8 cellular contexts compared by ENCODE assay signal in genomic region chr1:10032590-10033358, GRCh38. TPM values are rescaled to one million over a fixed set of nuclear protein-coding genes. Genes with fewer than 3 reads are reported as not detected.
A peak's percentile ranks its signal among the peaks of the same experiment; 100 is the strongest.
DNase-seq lines count a peak whose midpoint lies in the region; ATAC-seq and TF ChIP-seq lines count a peak whose summit lies in the region.

Gene UBE4B, plus strand, starts transcription at chr1:10032958. Its CDS starts 713 bp downstream, at chr1:10033671.

- H3K36me3 Mint-ChIP-seq in CD4-positive, alpha-beta memory T cell, result peaks cover 4 to 6% of the 10 kb centered on the region in 2 donors
- peaks cover 2% of the 10 kb centered on the region for H3K36me3 Mint-ChIP-seq in activated CD4-positive, alpha-beta memory T cell treated with anti-CD3 and anti-CD28 coated beads for 36 hours

- peak within 1 kb of the TSS; percentile 92 to 96 for H3K4me3 ChIP-seq in CD4-positive, alpha-beta memory T cell (ENCODE audit: low read length in 2 of 2)
- H3K4me3 ChIP-seq in dorsolateral prefrontal cortex (peak within 1 kb of the TSS; percentile 66 to 100 (median 97)), lower leg skin (ENCODE audit: low read depth, poor library complexity, severe bottlenecking) (peak within 1 kb of the TSS; percentile 89)

- intact Hi-C loops in CD4-positive, alpha-beta memory T cell (cut with micrococcal nuclease), result loop anchor here (1.0 to 10.0 kb wide), 10 partner anchors 82 to 445 kb away; partner anchors contain the start of genes CLSTN1, CTNNBIP1, DFFA and LZIC
- intact Hi-C loops in activated CD4-positive, alpha-beta memory T cell treated with anti-CD3 and anti-CD28 coated beads for 36 hours (cut with micrococcal nuclease), result loop anchor here (1.0 to 2.0 kb wide), 9 partner anchors 89 to 443 kb away; partner anchors contain the start of genes CENPS, CTNNBIP1, LZIC and NMNAT1
- intact Hi-C loops in dorsolateral prefrontal cortex (cut with DNase I), result loop anchor here (1.0 to 10.0 kb wide), 12 partner anchors 18 to 158 kb away; partner anchors contain the start of genes LZIC (in 2 of the 2) and NMNAT1 (in 2 of the 2)
- intact Hi-C loops in lower leg skin (cut with DNase I; ENCODE audit: low total_unique reads), result no loop called here

- H3K4me1 ChIP-seq in CD4-positive, alpha-beta memory T cell (ENCODE audit: insufficient read depth, low read length), result peaks cover 22% of the 10 kb centered on the region

- no peak for TF ChIP-seq POLR2A in lower leg skin (IDR thresholded peaks at IDR 0.05)

- no peaks in the 10 kb centered on the region for H3K36me3 ChIP-seq in CD4-positive, alpha-beta memory T cell (ENCODE audit: insufficient read depth, low read length)

- peak; percentile 64 to 97 (median 86) for TF ChIP-seq CTCF in dorsolateral prefrontal cortex (IDR thresholded peaks at IDR 0.05 in 54 of 56, conservative IDR thresholded peaks at IDR 0.05 in 2 of 56; ENCODE audit: low read depth in 1 of 56, partially characterized antibody in 56 of 56)
- TF ChIP-seq CTCF in lower leg skin (IDR thresholded peaks at IDR 0.05), result peak in 1 of 3 donors; percentile 70

- CTCF ChIA-PET in CD4-positive, alpha-beta memory T cell (lab: Charles Lee; ENCODE audit: partially characterized antibody), result interaction anchor here (0.8 to 2.2 kb wide), 5 partner anchors 82 to 161 kb away, joined by 3 to 10 read pairs (median 5); partner anchors contain the start of genes LZIC and NMNAT1
- CTCF ChIA-PET in activated CD4-positive, alpha-beta memory T cell treated with anti-CD3 and anti-CD28 coated beads for 36 hours (lab: Charles Lee), result interaction anchor here (0.8 to 2.0 kb wide), 4 partner anchors 70 to 118 kb away, joined by 3 to 6 read pairs (median 4); partner anchors contain the start of genes LZIC and NMNAT1

- DNase-seq in CD4-positive, alpha-beta memory T cell, result peak; percentile 99 to 100 (median 99)
- DNase-seq in HK-2 (ENCODE audit: unreplicated experiment), result peak; percentile 99
- DNase-seq in NCI-H82 treated with DMSO at 0.1 percent for 48 hours (lab: John Stamatoyannopoulos, UW; ENCODE audit: unreplicated experiment), result peak; percentile 97
- peak; percentile 99 for DNase-seq in activated CD4-positive, alpha-beta memory T cell treated with anti-CD3 and anti-CD28 coated beads for 36 hours
- DNase-seq in dorsolateral prefrontal cortex, result peak; percentile 96 to 99 (median 97)
- DNase-seq in lower leg skin (ENCODE audit: low spot score in 2 of 2), result peak; percentile 96 to 99
- peak; percentile 97 for DNase-seq in stimulated activated CD4-positive, alpha-beta T cell treated with anti-CD3 and anti-CD28 coated beads, Interleukin-4, amount 100 ng/mL, for 48 hours (ENCODE audit: low read depth in 2 of 2)

- 0 to 2% methylated on average over 31 to 51 of the region's 73 CpGs for WGBS in lower leg skin, 2 donors

- peaks cover 15 to 32% (median 25%) of the 10 kb centered on the region in 4 donors for H3K4me1 Mint-ChIP-seq in CD4-positive, alpha-beta memory T cell
- H3K4me1 Mint-ChIP-seq in activated CD4-positive, alpha-beta memory T cell treated with anti-CD3 and anti-CD28 coated beads for 36 hours (ENCODE audit: low read depth), result peaks cover 23% of the 10 kb centered on the region

- H3K4me3 Mint-ChIP-seq in CD4-positive, alpha-beta memory T cell, result peak within 1 kb of the TSS; percentile 93 to 98 (median 95)
- peak within 1 kb of the TSS; percentile 95 for H3K4me3 Mint-ChIP-seq in activated CD4-positive, alpha-beta memory T cell treated with anti-CD3 and anti-CD28 coated beads for 36 hours

- H3K27me3 ChIP-seq in CD4-positive, alpha-beta memory T cell (ENCODE audit: insufficient read depth, low read length), result no peaks in the 10 kb centered on the region
- no peaks in the 10 kb centered on the region for H3K27me3 ChIP-seq in dorsolateral prefrontal cortex

- H3K27me3 Mint-ChIP-seq in CD4-positive, alpha-beta memory T cell, result peaks cover 0 to 1% of the 10 kb centered on the region in 2 donors
- no peaks in the 10 kb centered on the region for H3K27me3 Mint-ChIP-seq in activated CD4-positive, alpha-beta memory T cell treated with anti-CD3 and anti-CD28 coated beads for 36 hours

- H3K9me3 ChIP-seq in CD4-positive, alpha-beta memory T cell (ENCODE audit: control insufficient read depth in 1 of 2, low read length in 2 of 2), result no peaks in the 10 kb centered on the region

- peak within 1 kb of the TSS; percentile 92 to 98 (median 97) for H3K27ac Mint-ChIP-seq in CD4-positive, alpha-beta memory T cell
- peak within 1 kb of the TSS; percentile 89 for H3K27ac Mint-ChIP-seq in activated CD4-positive, alpha-beta memory T cell treated with anti-CD3 and anti-CD28 coated beads for 36 hours

- POLR2A ChIA-PET in CD4-positive, alpha-beta memory T cell (lab: Charles Lee; ENCODE audit: partially characterized antibody), result interaction anchor here (0.8 to 1.7 kb wide), 7 partner anchors 13 to 398 kb away, joined by 3 to 5 read pairs (median 3); partner anchors contain the start of genes CENPS, KIF1B, LZIC and NMNAT1
- POLR2A ChIA-PET in activated CD4-positive, alpha-beta memory T cell treated with anti-CD3 and anti-CD28 coated beads for 36 hours (lab: Charles Lee), result interaction anchor here (1.6 kb wide), 1 partner anchor 90 kb away, joined by 6 read pairs; the partner anchor contains the start of genes LZIC and NMNAT1

- no peaks in the 10 kb centered on the region for H3K9me3 Mint-ChIP-seq in CD4-positive, alpha-beta memory T cell
- no peaks in the 10 kb centered on the region for H3K9me3 Mint-ChIP-seq in activated CD4-positive, alpha-beta memory T cell treated with anti-CD3 and anti-CD28 coated beads for 36 hours

- peak within 1 kb of the TSS; percentile 84 for H3K27ac ChIP-seq in CD4-positive, alpha-beta memory T cell (ENCODE audit: low read depth, low read length)
- peak within 1 kb of the TSS; percentile 78 to 99 (median 98) for H3K27ac ChIP-seq in dorsolateral prefrontal cortex

- ATAC-seq in GM19452 (IDR thresholded peaks at IDR 0.05; ENCODE audit: unreplicated experiment), result peak; percentile 96

RNA-seq across cellular contexts. Expression of gene UBE4B, which starts in this region (rescaled TPM):
- total RNA-seq in CD4-positive, alpha-beta memory T cell, result 10 to 100 TPM; 44.1 to 47.6 TPM
- 1 to 10 TPM; 4.6 to 9.8 TPM for polyA plus RNA-seq in CD4-positive, alpha-beta memory T cell
- 10 to 100 TPM; 24.3 to 25.3 TPM for total RNA-seq in activated CD4-positive, alpha-beta memory T cell treated with anti-CD3 and anti-CD28 coated beads for 36 hours
- total RNA-seq in dorsolateral prefrontal cortex (100 to 1,000 TPM in 1 of 120 experiments, 10 to 100 TPM in 119; 59.0 to 105 (median 78.4) TPM), lower leg skin (100 to 1,000 TPM in 1 of 4 donors, 10 to 100 TPM in 3; 65.7 to 114 (median 69.9) TPM)

Comparison
In these comparisons a context has a peak if more than half of its experiments do, and no peak if none do; other contexts are left out.
1. Peak in every context shown above with its lines: DNase-seq, ATAC-seq, H3K4me3 ChIP-seq and H3K27ac ChIP-seq.